ENCODE assay signal across 15 cellular contexts in genomic region chr12:47833591-47834012, GRCh38. TPM values are rescaled to one million over a fixed set of nuclear protein-coding genes. Genes with fewer than 3 reads are reported as not detected.
DNase-seq lines count a peak whose midpoint lies in the region; ATAC-seq and TF ChIP-seq lines count a peak whose summit lies in the region.
"Had no signal": no experiment of that assay in that cellular context is flagged by ENCODE, and none has a peak within 500 bp of the region (broad histone marks: within the 10 kb centered on the region; RNA-seq: fewer than 3 reads in every experiment).

No MANE protein-coding gene starts in this region.

- BruUV-seq in A673 (replicated peaks; lab: Mats Ljungman, UMichigan), result no TSS peak

- H3K36me3 Mint-ChIP-seq in activated naive CD8-positive, alpha-beta T cell treated with anti-CD3 and anti-CD28 coated beads for 36 hours, result peaks cover 3% of the 10 kb centered on the region
- no peaks in the 10 kb centered on the region for H3K36me3 Mint-ChIP-seq in neural progenitor cell
- H3K36me3 Mint-ChIP-seq: WTC11 had no signal

- H3K4me1 ChIP-seq in DND-41 (ENCODE audit: insufficient read depth, low read length) (peaks cover 29% of the 10 kb centered on the region), OCI-LY1 (ENCODE audit: insufficient read depth, low read length, severe bottlenecking) (peaks cover 91% of the 10 kb centered on the region), neural progenitor cell (peaks cover 15% of the 10 kb centered on the region), A673 (ENCODE audit: insufficient read depth, low read length, poor library complexity, severe bottlenecking) (peaks cover 7% of the 10 kb centered on the region)

- TF ChIP-seq CTCF in DND-41 (IDR thresholded peaks at IDR 0.05; ENCODE audit: borderline replicate concordance, extremely low read depth, low read length, poor library complexity, severe bottlenecking) (no peak), OCI-LY1 (IDR thresholded peaks at IDR 0.05; ENCODE audit: low read length) (no peak), neural progenitor cell (IDR thresholded peaks at IDR 0.05) (no peak), A673 (conservative IDR thresholded peaks at IDR 0.05; ENCODE audit: low read depth, low read length) (no peak)

- H3K4me3 ChIP-seq in DND-41 (ENCODE audit: low read depth in 1 of 2, low read length in 2 of 2), result no peak overlapping the region
- peak overlapping the region; percentile 47 for H3K4me3 ChIP-seq in OCI-LY1 (ENCODE audit: low read depth, low read length, poor library complexity, severe bottlenecking)
- H3K4me3 ChIP-seq in neural progenitor cell, result no peak overlapping the region
- H3K4me3 ChIP-seq in A673 (ENCODE audit: low read depth, low read length, poor library complexity, severe bottlenecking), result no peak overlapping the region
- H3K4me3 ChIP-seq: cardiac muscle cell, right atrium auricular region, SK-N-MC, vagina had no signal

- DNase-seq in DND-41, result no peak
- DNase-seq in activated naive CD8-positive, alpha-beta T cell treated with anti-CD3 and anti-CD28 coated beads for 36 hours, result no peak
- no peak for DNase-seq in neural progenitor cell (ENCODE audit: low spot score)
- no peak for DNase-seq in A673 (ENCODE audit: low spot score)
- DNase-seq in activated gamma-delta T cell (lab: John Stamatoyannopoulos, UW), result no peak
- DNase-seq in middle frontal gyrus (ENCODE audit: extremely low spot score, low spot score), result no peak
- DNase-seq: activated effector memory CD4-positive, alpha-beta T cell treated with Interleukin-2 at 50 U/mL for 16 hours; islet precursor cell; NCI-H1092 had no signal

- H3K4me2 ChIP-seq in DND-41 (ENCODE audit: insufficient read depth, low read length) (no peak overlapping the region), OCI-LY1 (ENCODE audit: low read length) (peak overlapping the region; percentile 73), neural progenitor cell (no peak overlapping the region)

- peaks cover 92% of the 10 kb centered on the region for H3K4me1 Mint-ChIP-seq in activated naive CD8-positive, alpha-beta T cell treated with anti-CD3 and anti-CD28 coated beads for 36 hours
- peaks cover 57% of the 10 kb centered on the region for H3K4me1 Mint-ChIP-seq in neural progenitor cell

- H3K9me2 ChIP-seq in OCI-LY1 (ENCODE audit: low read depth, low read length), result no peaks in the 10 kb centered on the region

- H3K9me3 Mint-ChIP-seq in activated naive CD8-positive, alpha-beta T cell treated with anti-CD3 and anti-CD28 coated beads for 36 hours, result no peaks in the 10 kb centered on the region
- no peaks in the 10 kb centered on the region for H3K9me3 Mint-ChIP-seq in neural progenitor cell
- H3K9me3 Mint-ChIP-seq: WTC11 had no signal

- H3K4me3 Mint-ChIP-seq in activated naive CD8-positive, alpha-beta T cell treated with anti-CD3 and anti-CD28 coated beads for 36 hours, result peak overlapping the region; percentile 78
- no peak overlapping the region for H3K4me3 Mint-ChIP-seq in neural progenitor cell
- H3K4me3 Mint-ChIP-seq: WTC11 had no signal

- H3F3A ChIP-seq in OCI-LY1 (ENCODE audit: insufficient read depth, low read length), result 0 out of 2 replicates have a peak, but pooled peaks cover 9% of the 10 kb centered on the region
- H3F3A ChIP-seq in neural progenitor cell (ENCODE audit: low read depth), result peaks cover 8% of the 10 kb centered on the region

- H4K20me1 ChIP-seq in DND-41 (ENCODE audit: insufficient read depth, low read length) (no peaks in the 10 kb centered on the region), OCI-LY1 (ENCODE audit: insufficient read depth, low read length) (no peaks in the 10 kb centered on the region), neural progenitor cell (ENCODE audit: low read depth) (no peaks in the 10 kb centered on the region)

- H3K27ac ChIP-seq in DND-41 (ENCODE audit: low read length), result peak overlapping the region; percentile 28; the same call in 1 of the 2 replicates
- peak overlapping the region; percentile 100 for H3K27ac ChIP-seq in OCI-LY1 (ENCODE audit: low read depth, low read length, poor library complexity, severe bottlenecking)
- H3K27ac ChIP-seq in neural progenitor cell, result no peak overlapping the region
- no peak overlapping the region for H3K27ac ChIP-seq in A673 (ENCODE audit: low read depth, low read length, poor library complexity, severe bottlenecking)
- H3K27ac ChIP-seq: cardiac muscle cell, right atrium auricular region, SK-N-MC, vagina had no signal

- peak overlapping the region; percentile 97 for H3K27ac Mint-ChIP-seq in activated naive CD8-positive, alpha-beta T cell treated with anti-CD3 and anti-CD28 coated beads for 36 hours
- H3K27ac Mint-ChIP-seq in neural progenitor cell, result peak overlapping the region; percentile 85
- H3K27ac Mint-ChIP-seq: WTC11 had no signal

- CTCF ChIA-PET in A673 (lab: Charles Lee), result no interaction called here

- H3K9ac ChIP-seq in DND-41 (ENCODE audit: low read depth, low read length) (no peak overlapping the region), OCI-LY1 (ENCODE audit: low read length) (peak overlapping the region; percentile 85), neural progenitor cell (no peak overlapping the region)

- H3K79me2 ChIP-seq in DND-41 (ENCODE audit: insufficient read depth, low read length) (no peaks in the 10 kb centered on the region), OCI-LY1 (ENCODE audit: insufficient read depth, low read length) (no peaks in the 10 kb centered on the region), neural progenitor cell (ENCODE audit: low read depth) (no peaks in the 10 kb centered on the region)

- peak; percentile 12 for ATAC-seq in DND-41 (ENCODE audit: insufficient read depth, low read depth)
- ATAC-seq: WTC11 had no signal

- H3K27me3 ChIP-seq in DND-41 (ENCODE audit: insufficient read depth, low read length, poor library complexity) (peaks cover 2% of the 10 kb centered on the region), OCI-LY1 (ENCODE audit: insufficient read depth, low read length) (no peaks in the 10 kb centered on the region), neural progenitor cell (no peaks in the 10 kb centered on the region), A673 (replicated peaks; ENCODE audit: insufficient read depth, low read depth, low read length, poor library complexity) (no peaks in the 10 kb centered on the region)
- H3K27me3 ChIP-seq: cardiac muscle cell, right atrium auricular region, vagina had no signal

- H3K9me3 ChIP-seq in DND-41 (ENCODE audit: insufficient read depth, low read length, severe bottlenecking), result no peaks in the 10 kb centered on the region
- no peaks in the 10 kb centered on the region for H3K9me3 ChIP-seq in OCI-LY1 (ENCODE audit: low read length)
- no peaks in the 10 kb centered on the region for H3K9me3 ChIP-seq in neural progenitor cell (ENCODE audit: low read depth)
- no peaks in the 10 kb centered on the region for H3K9me3 ChIP-seq in A673 (ENCODE audit: low read depth, low read length, poor library complexity, severe bottlenecking)
- H3K9me3 ChIP-seq: right atrium auricular region, vagina had no signal

- H2AFZ ChIP-seq in DND-41 (ENCODE audit: low read depth, low read length), result no peak overlapping the region
- no peak overlapping the region for H2AFZ ChIP-seq in OCI-LY1 (ENCODE audit: low read length)
- no peak overlapping the region for H2AFZ ChIP-seq in neural progenitor cell (replicated peaks)

- H3K36me3 ChIP-seq in DND-41 (ENCODE audit: insufficient read depth, low read length) (no peaks in the 10 kb centered on the region), OCI-LY1 (ENCODE audit: insufficient read depth, low read length) (no peaks in the 10 kb centered on the region), neural progenitor cell (no peaks in the 10 kb centered on the region), A673 (ENCODE audit: insufficient read depth, low read length, poor library complexity, severe bottlenecking) (no peaks in the 10 kb centered on the region)
- H3K36me3 ChIP-seq: cardiac muscle cell, right atrium auricular region, vagina had no signal

- intact Hi-C loops in A673 (cut with micrococcal nuclease; ENCODE audit: unreplicated experiment), result no loop called here

- POLR2A ChIA-PET in A673 (lab: Charles Lee; ENCODE audit: low non-redundant PET), result interaction anchor here (0.6 kb wide), 2 partner anchors 15 to 27 kb away, joined by 5 to 16 read pairs; no protein-coding TSS in a partner anchor

- H3K27me3 Mint-ChIP-seq in activated naive CD8-positive, alpha-beta T cell treated with anti-CD3 and anti-CD28 coated beads for 36 hours, result no peaks in the 10 kb centered on the region
- H3K27me3 Mint-ChIP-seq in neural progenitor cell (ENCODE audit: insufficient read depth, low read depth), result peaks cover 10% of the 10 kb centered on the region

RNA-seq across cellular contexts. Expression of gene HDAC7, which starts 13.9 kb away (rescaled TPM):
- total RNA-seq in activated naive CD8-positive, alpha-beta T cell treated with anti-CD3 and anti-CD28 coated beads for 36 hours, result 100 to 1,000 TPM; 233 to 246 TPM
- total RNA-seq in neural progenitor cell (ENCODE audit: low replicate concordance) (7.2 and 14.2 TPM in 2 replicates), A673 (2021) (58.9 and 63.0 TPM in 2 replicates)

Comparison
In these comparisons a context has a peak if more than half of its experiments do, and no peak if none do; other contexts are left out.
1. H3K27ac ChIP-seq: peak in DND-41 (single experiment) and OCI-LY1 (single experiment); none in neural progenitor cell (single experiment) and A673 (single experiment).